ENCODE assay signal across 14 cellular contexts in the genomic region with DNA sequence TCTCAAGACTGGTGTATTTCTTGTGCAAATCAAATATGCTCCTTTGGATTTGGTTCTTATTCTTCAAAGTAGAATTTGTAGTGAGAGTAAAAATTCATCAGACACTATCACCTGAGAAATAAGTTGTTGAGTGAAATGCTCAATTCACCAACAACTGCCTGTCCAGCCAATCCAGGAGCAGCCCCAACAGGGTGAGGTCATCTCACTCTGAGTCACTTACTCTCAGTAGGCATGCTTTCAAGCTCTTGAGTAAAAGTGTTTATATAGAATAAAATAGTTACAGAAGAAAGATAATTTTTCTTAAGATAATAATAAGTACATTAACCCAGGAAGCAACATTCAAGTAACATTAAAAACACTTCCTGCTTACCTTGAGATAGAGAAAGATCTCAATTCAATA.
"Had no signal": no experiment of that assay in that cellular context is flagged by ENCODE, and none has a peak within 500 bp of the region (broad histone marks: within the 10 kb centered on the region; RNA-seq: fewer than 3 reads in every experiment).

No MANE protein-coding gene starts in this region.

- H3K27me3 Mint-ChIP-seq: activated naive CD8-positive, alpha-beta T cell treated with anti-CD3 and anti-CD28 coated beads, Interleukin-2, amount 10 ng/mL, durations not matched to agents 7 days and 5 days had no signal

- H3K4me3 ChIP-seq: cardiac muscle cell, esophagus muscularis mucosa, heart left ventricle, thyroid gland, uterus had no signal

- DNase-seq: activated effector memory CD4-positive, alpha-beta T cell treated with Interleukin-2 at 50 U/mL for 16 hours; activated naive CD8-positive, alpha-beta T cell treated with anti-CD3 and anti-CD28 coated beads, Interleukin-2, amount 10 ng/mL, durations not matched to agents 7 days and 5 days; aorta; foreskin melanocyte; heart left ventricle; stimulated activated CD4-positive, alpha-beta T cell treated with anti-CD3 and anti-CD28 coated beads, Interleukin-4, amount 100 ng/mL, for 4 hours; T-helper 9 cell; thyroid gland; uterus had no signal

- H3K27ac Mint-ChIP-seq: activated naive CD8-positive, alpha-beta T cell treated with anti-CD3 and anti-CD28 coated beads, Interleukin-2, amount 10 ng/mL, durations not matched to agents 7 days and 5 days; memory B cell; nephron had no signal

- H3K9me3 Mint-ChIP-seq: memory B cell, nephron had no signal

- ATAC-seq: heart left ventricle, left lobe of liver had no signal

- H3K4me3 Mint-ChIP-seq: activated naive CD8-positive, alpha-beta T cell treated with anti-CD3 and anti-CD28 coated beads, Interleukin-2, amount 10 ng/mL, durations not matched to agents 7 days and 5 days; memory B cell; nephron had no signal
